In the genomic region with DNA sequence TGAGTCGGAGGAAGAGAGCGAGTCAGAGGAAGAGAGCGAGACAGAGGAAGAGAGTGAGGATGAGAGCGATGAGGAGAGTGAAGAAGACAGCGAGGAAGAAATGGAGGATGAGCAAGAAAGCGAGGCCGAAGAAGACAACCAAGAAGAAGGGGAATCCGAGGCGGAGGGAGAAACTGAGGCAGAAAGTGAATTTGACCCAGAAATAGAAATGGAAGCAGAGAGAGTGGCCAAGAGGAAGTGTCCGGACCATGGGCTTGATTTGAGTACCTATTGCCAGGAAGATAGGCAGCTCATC, we compare ENCODE assay signal across 10 cellular contexts. TPM values are rescaled to one million over a fixed set of nuclear protein-coding genes. Genes with fewer than 3 reads are reported as not detected.
DNase-seq lines count a peak whose midpoint lies in the region; ATAC-seq, FAIRE-seq and TF ChIP-seq lines count a peak whose summit lies in the region.
"Had no signal": no experiment of that assay in that cellular context is flagged by ENCODE, and none has a peak within 500 bp of the region (broad histone marks: within the 10 kb centered on the region; RNA-seq: fewer than 3 reads in every experiment).

No MANE protein-coding gene starts in this region.

- H2AFZ ChIP-seq in HepG2 (ENCODE audit: low read length): no peak overlapping the region

- H3K4me1 ChIP-seq in HepG2 (ENCODE audit: insufficient read depth, low read length) (peaks cover 48% of the 10 kb centered on the region), thymus (ENCODE audit: control insufficient read depth, insufficient read depth, low read length) (peaks cover 10% of the 10 kb centered on the region)

- H3K27ac ChIP-seq in adipose tissue (ENCODE audit: low read depth, low read length) (peak overlapping the region; percentile 79), HepG2 (ENCODE audit: extremely low read length, insufficient read depth, low read length) (peak overlapping the region; percentile 89), thymus (ENCODE audit: low read depth) (no peak overlapping the region)

- H3K4me2 ChIP-seq in HepG2 (ENCODE audit: low read depth, low read length): peak overlapping the region; percentile 93

- TF ChIP-seq CTCF in HepG2 (CRISPR knock-in tag; IDR thresholded peaks at IDR 0.05): no peak

- 73 to 89% (median 82%) methylated on average over 10 of the region's 10 CpGs for WGBS in adipose tissue, 3 donors
- WGBS in HepG2 (ENCODE audit: low lambda C conversion rate): 93% methylated on average over 10 of the region's 10 CpGs
- 93% methylated on average over 10 of the region's 10 CpGs for WGBS in thymus

- H3K9ac ChIP-seq in HepG2 (ENCODE audit: insufficient read depth, low read depth, low read length): peak overlapping the region; percentile 82; the same call in 1 of the 2 replicates

- H4K20me1 ChIP-seq in HepG2 (ENCODE audit: insufficient read depth, low read length): peaks cover 5% of the 10 kb centered on the region; the same call in 1 of the 2 replicates

- intact Hi-C loops in activated CD4-positive, alpha-beta T cell treated with anti-CD3 and anti-CD28 coated beads, Interleukin-2, amount 10 ng/mL, durations not matched to agents 24 days and 14 days (cut with micrococcal nuclease): loop anchor here (2.0 to 5.0 kb wide), 3 partner anchors 45 to 1011 kb away; partner anchors contain the start of genes COMMD9 and FJX1
- intact Hi-C loops in HepG2 (cut with micrococcal nuclease; ENCODE audit: unreplicated experiment): loop anchor here (5.0 kb wide), 1 partner anchor 159 kb away; no protein-coding TSS in a partner anchor

- in situ Hi-C loops in HepG2 (cut with HindIII; ENCODE audit: extremely low pct_ligation_motif_present, low pct_unique_long_range_greater_than_20kb): loop anchor here (10.0 kb wide), 1 partner anchor 71 kb away; no protein-coding TSS in a partner anchor

- H3K4me3 ChIP-seq in HepG2 (replicated peaks in 1 of 3; ENCODE audit: insufficient read depth in 1 of 3, low read depth in 2 of 3, low read length in 3 of 3): peak overlapping the region; percentile 54 to 73 (median 64)
- peak overlapping the region; percentile 65 for H3K4me3 ChIP-seq in thymus (ENCODE audit: low read length)

- H3K4me1 Mint-ChIP-seq in activated CD4-positive, alpha-beta T cell treated with anti-CD3 and anti-CD28 coated beads, Interleukin-2, amount 10 ng/mL, durations not matched to agents 24 days and 14 days: peaks cover 32% of the 10 kb centered on the region

- POLR2A ChIA-PET in HepG2 (lab: Yijun Ruan, JAX): no interaction called here

- no peak for DNase-seq in activated CD4-positive, alpha-beta T cell treated with anti-CD3 and anti-CD28 coated beads, Interleukin-2, amount 10 ng/mL, durations not matched to agents 24 days and 14 days
- no peak for DNase-seq in activated CD4-positive, alpha-beta T cell treated with anti-CD3 and anti-CD28 coated beads for 1 hour
- DNase-seq in HepG2 (ENCODE audit: low spot score): no peak
- DNase-seq in activated CD4-positive, alpha-beta T cell treated with anti-CD3 and anti-CD28 coated beads, Interleukin-2, amount 50 U/mL, for 1 hour: no peak

- H3K9me3 ChIP-seq in HepG2 (ENCODE audit: low read length): peaks cover 15% of the 10 kb centered on the region; the same call in 1 of the 2 replicates
- H3K9me3 ChIP-seq in thymus (ENCODE audit: control insufficient read depth): no peaks in the 10 kb centered on the region

- no peak for TF ChIP-seq POLR2A in HepG2 (IDR thresholded peaks at IDR 0.05; ENCODE audit: insufficient read depth in 1 of 2, low read depth in 2 of 2, low read length in 2 of 2)

- TF ChIP-seq EP300 in HepG2 (IDR thresholded peaks at IDR 0.05; ENCODE audit: low read depth in 2 of 2, low read length in 2 of 2) (no peak), HepG2 (CRISPR knock-in tag; IDR thresholded peaks at IDR 0.05; ENCODE audit: borderline replicate concordance) (no peak)

- peaks cover 21% of the 10 kb centered on the region for H3K9me3 Mint-ChIP-seq in activated CD4-positive, alpha-beta T cell treated with anti-CD3 and anti-CD28 coated beads, Interleukin-2, amount 10 ng/mL, durations not matched to agents 24 days and 14 days

- H3K27me3 ChIP-seq in HepG2 (ENCODE audit: control insufficient read depth in 1 of 2, insufficient read depth in 2 of 2, low read length in 2 of 2) (peaks cover 0 to 11% of the 10 kb centered on the region in 2 experiments; a peak in 2 of 5 replicates), thymus (ENCODE audit: control insufficient read depth, insufficient read depth) (peaks cover 7% of the 10 kb centered on the region)

- H3K27me3 Mint-ChIP-seq in activated CD4-positive, alpha-beta T cell treated with anti-CD3 and anti-CD28 coated beads, Interleukin-2, amount 10 ng/mL, durations not matched to agents 24 days and 14 days: peaks cover 12% of the 10 kb centered on the region

- peak overlapping the region; percentile 95 for H3K4me3 Mint-ChIP-seq in activated CD4-positive, alpha-beta T cell treated with anti-CD3 and anti-CD28 coated beads, Interleukin-2, amount 10 ng/mL, durations not matched to agents 24 days and 14 days

- H3K79me2 ChIP-seq in HepG2 (ENCODE audit: insufficient read depth, low read length): peaks cover 50% of the 10 kb centered on the region

- ATAC-seq in HepG2 (no peak), HG03571 (IDR thresholded peaks at IDR 0.05; ENCODE audit: unreplicated experiment) (no peak), GM19397 (IDR thresholded peaks at IDR 0.05; ENCODE audit: unreplicated experiment) (no peak)

- peaks cover 39% of the 10 kb centered on the region for H3K36me3 Mint-ChIP-seq in activated CD4-positive, alpha-beta T cell treated with anti-CD3 and anti-CD28 coated beads, Interleukin-2, amount 10 ng/mL, durations not matched to agents 24 days and 14 days (ENCODE audit: low read depth)

- no peaks in the 10 kb centered on the region; a peak in 1 of 5 replicates for H3K36me3 ChIP-seq in HepG2 (replicated peaks in 1 of 2; ENCODE audit: control insufficient read depth in 1 of 2, insufficient read depth in 2 of 2, low read length in 2 of 2)
- H3K36me3 ChIP-seq in thymus (ENCODE audit: control insufficient read depth, insufficient read depth): no peaks in the 10 kb centered on the region

- peak overlapping the region; percentile 93 for H3K27ac Mint-ChIP-seq in activated CD4-positive, alpha-beta T cell treated with anti-CD3 and anti-CD28 coated beads, Interleukin-2, amount 10 ng/mL, durations not matched to agents 24 days and 14 days

- no TSS peak for BruUV-seq in HepG2 (replicated peaks; lab: Mats Ljungman, UMichigan)

- no peak for TF ChIP-seq RAD21 in HepG2 (CRISPR knock-in tag; IDR thresholded peaks at IDR 0.05)

- no peak for FAIRE-seq in HepG2 (lab: Jason Lieb, UNC)
- FAIRE-seq: colon, urothelium cell line had no signal

- CTCF ChIA-PET in HepG2 (lab: Yijun Ruan, JAX; ENCODE audit: low intra/inter-chr PET ratio, low total read pairs): no interaction called here

RNA-seq across cellular contexts. Expression of gene TRIM44, which starts 0.8 kb away (rescaled TPM):
- total RNA-seq in activated CD4-positive, alpha-beta T cell treated with anti-CD3 and anti-CD28 coated beads, Interleukin-2, amount 10 ng/mL, durations not matched to agents 24 days and 14 days: 27.3 and 27.8 TPM in 2 replicates
- polyA plus RNA-seq in adipose tissue (10 to 100 TPM; 12.3 to 19.8 (median 19.2) TPM), HepG2 (2011; rRNA removed) (50.3 and 51.3 TPM in 2 replicates), thymus (7.4 TPM)
- 22.7 and 25.6 TPM in 2 replicates for total RNA-seq in HepG2 (2016; rRNA removed; fragmentation: Illumina TruSeq; extraction: Trizol)
- 1.0 and 1.4 TPM in 2 replicates for total RNA-seq in HepG2 (2016; cell fraction: cytosol; rRNA removed; fragmentation: Illumina TruSeq; extraction: Trizol; ENCODE audit: low read depth)
- 20.8 and 25.6 TPM in 2 replicates for total RNA-seq in HepG2 (2016; cell fraction: insoluble cytoplasmic fraction; rRNA removed; fragmentation: Illumina TruSeq; extraction: Trizol)
- 5.2 and 7.4 TPM in 2 replicates for total RNA-seq in HepG2 (2016; cell fraction: membrane; rRNA removed; fragmentation: Illumina TruSeq; extraction: Trizol)
- 14.3 and 15.2 TPM in 2 replicates for total RNA-seq in HepG2 (2016; cell fraction: nucleus; rRNA removed; fragmentation: Illumina TruSeq; extraction: Trizol)
- 24.6 and 38.2 TPM in 2 replicates for polyA plus RNA-seq in HepG2 (2011; cell fraction: cytosol; rRNA removed)
- polyA plus RNA-seq in HepG2 (2011; cell fraction: nucleus; rRNA removed): 51.2 and 70.4 TPM in 2 replicates
- polyA plus RNA-seq in HepG2 (2012): 34.4 and 35.4 TPM in 2 replicates
- polyA plus RNA-seq in HepG2 (2016; cell fraction: cytosol; fragmentation: Illumina TruSeq; extraction: Trizol; ENCODE audit: low read depth): 2.4 and 2.5 TPM in 2 replicates
- polyA plus RNA-seq in HepG2 (2016; cell fraction: insoluble cytoplasmic fraction; fragmentation: Illumina TruSeq; extraction: Trizol; ENCODE audit: low read depth): 24.9 and 32.9 TPM in 2 replicates
- 7.1 and 7.9 TPM in 2 replicates for polyA plus RNA-seq in HepG2 (2016; cell fraction: membrane; fragmentation: Illumina TruSeq; extraction: Trizol; ENCODE audit: low read depth)
- polyA plus RNA-seq in HepG2 (2016; cell fraction: nucleus; fragmentation: Illumina TruSeq; extraction: Trizol; ENCODE audit: insufficient read depth, low read depth): 20.8 and 29.6 TPM in 2 replicates
- polyA minus RNA-seq in HepG2 (2011; rRNA and poly(A)+ RNA removed; ENCODE audit: low replicate concordance): 53.2 and 117 TPM in 2 replicates
- polyA minus RNA-seq in HepG2 (2011; cell fraction: cytosol; rRNA and poly(A)+ RNA removed): 26.8 and 39.3 TPM in 2 replicates
- polyA minus RNA-seq in HepG2 (2011; cell fraction: nucleus; rRNA and poly(A)+ RNA removed): 23.8 and 32.2 TPM in 2 replicates

RNA-seq across cellular contexts. Expression of gene FJX1, which starts 45.1 kb away (rescaled TPM):
- 0.26 and 0.30 TPM in 2 replicates for total RNA-seq in activated CD4-positive, alpha-beta T cell treated with anti-CD3 and anti-CD28 coated beads, Interleukin-2, amount 10 ng/mL, durations not matched to agents 24 days and 14 days
- polyA plus RNA-seq in adipose tissue: 10 to 100 TPM in 1 of 3 donors, 1 to 10 TPM in 2; 2.3 to 32.2 (median 5.2) TPM
- 0.44 and 0.82 TPM in 2 replicates for total RNA-seq in HepG2 (2016; rRNA removed; fragmentation: Illumina TruSeq; extraction: Trizol)
- 0.10 and 0.26 TPM in 2 replicates for total RNA-seq in HepG2 (2016; cell fraction: cytosol; rRNA removed; fragmentation: Illumina TruSeq; extraction: Trizol; ENCODE audit: low read depth)
- 0.42 and 0.91 TPM in 2 replicates for total RNA-seq in HepG2 (2016; cell fraction: insoluble cytoplasmic fraction; rRNA removed; fragmentation: Illumina TruSeq; extraction: Trizol)
- 0.37 and 0.38 TPM in 2 replicates for total RNA-seq in HepG2 (2016; cell fraction: membrane; rRNA removed; fragmentation: Illumina TruSeq; extraction: Trizol)
- total RNA-seq in HepG2 (2016; cell fraction: nucleus; rRNA removed; fragmentation: Illumina TruSeq; extraction: Trizol): 0.53 and 0.71 TPM in 2 replicates
- polyA plus RNA-seq in HepG2 (2011; rRNA removed): 0.10 and 0.40 TPM in 2 replicates
- polyA plus RNA-seq in HepG2 (2011; cell fraction: cytosol; rRNA removed): 0.19 and 0.25 TPM in 2 replicates
- 0.36 and 0.39 TPM in 2 replicates for polyA plus RNA-seq in HepG2 (2011; cell fraction: nucleus; rRNA removed)
- 0.11 and 0.40 TPM in 2 replicates for polyA plus RNA-seq in HepG2 (2012)
- 0.05 TPM in 1 of 2 replicates, not detected in the other for polyA plus RNA-seq in HepG2 (2016; cell fraction: cytosol; fragmentation: Illumina TruSeq; extraction: Trizol; ENCODE audit: low read depth)
- polyA plus RNA-seq in HepG2 (2016; cell fraction: insoluble cytoplasmic fraction; fragmentation: Illumina TruSeq; extraction: Trizol; ENCODE audit: low read depth): 0.43 and 0.65 TPM in 2 replicates
- 0.24 and 0.30 TPM in 2 replicates for polyA plus RNA-seq in HepG2 (2016; cell fraction: membrane; fragmentation: Illumina TruSeq; extraction: Trizol; ENCODE audit: low read depth)
- polyA plus RNA-seq in HepG2 (2016; cell fraction: nucleus; fragmentation: Illumina TruSeq; extraction: Trizol; ENCODE audit: insufficient read depth, low read depth): 0.75 and 1.6 TPM in 2 replicates
- polyA minus RNA-seq in HepG2 (2011; rRNA and poly(A)+ RNA removed; ENCODE audit: low replicate concordance): 0.38 and 4.6 TPM in 2 replicates
- 0.44 TPM in 1 of 2 replicates, not detected in the other for polyA minus RNA-seq in HepG2 (2011; cell fraction: cytosol; rRNA and poly(A)+ RNA removed)
- 0.25 and 0.26 TPM in 2 replicates for polyA minus RNA-seq in HepG2 (2011; cell fraction: nucleus; rRNA and poly(A)+ RNA removed)
- 4.2 TPM for polyA plus RNA-seq in thymus
